ENCODE assay signal across 8 cellular contexts in the genomic region with DNA sequence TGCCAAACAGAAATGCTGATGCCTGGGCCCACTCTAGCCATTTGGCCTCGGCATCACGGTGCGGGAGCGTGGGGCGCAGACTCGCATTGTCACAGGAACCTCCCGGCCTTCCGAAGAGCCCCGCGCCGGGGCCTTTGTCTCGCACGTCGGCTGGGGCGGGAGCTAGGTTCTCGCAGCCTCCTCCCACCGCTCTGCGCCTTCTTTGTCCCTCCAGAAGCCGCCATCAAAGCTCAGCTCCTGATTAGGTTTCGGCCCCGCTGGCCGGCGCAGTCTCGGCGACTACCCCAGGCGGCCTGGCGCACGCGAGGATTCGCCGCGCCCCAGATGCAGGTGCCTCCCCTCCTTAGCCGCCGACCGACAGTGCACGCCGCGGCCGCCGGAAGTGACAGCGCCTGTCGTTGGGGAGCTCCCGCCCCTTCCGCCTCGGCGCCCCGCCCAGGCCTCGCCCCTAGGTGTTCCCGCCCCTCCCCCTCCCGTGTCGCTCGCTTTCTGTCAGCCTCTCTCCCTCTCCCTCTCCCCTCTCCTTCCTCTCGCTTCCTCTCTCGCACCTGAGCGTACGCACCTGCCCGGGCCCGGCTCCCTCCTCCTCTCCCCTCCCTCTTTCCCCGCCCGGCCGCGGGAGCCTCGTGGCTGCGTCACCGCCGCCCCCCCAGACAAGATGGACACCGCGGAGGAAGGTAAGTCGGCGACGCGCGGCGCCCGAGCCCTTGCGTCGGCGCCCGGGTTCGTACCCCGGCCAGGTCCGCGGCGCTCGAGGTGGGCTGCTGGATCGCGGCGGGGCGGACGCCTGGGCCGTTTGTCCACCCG. TPM values are rescaled to one million over a fixed set of nuclear protein-coding genes. Genes with fewer than 3 reads are reported as not detected.
A peak's percentile ranks its signal among the peaks of the same experiment; 100 is the strongest.
DNase-seq lines count a peak whose midpoint lies in the region; ATAC-seq, FAIRE-seq and TF ChIP-seq lines count a peak whose summit lies in the region.

TSS of gene MARCHF6 (plus strand) at position 455 of the 807 bp plus-strand sequence. CDS start at position 659, 204 bp downstream.

- peaks cover 35 to 44% (median 42%) of the 10 kb centered on the region in 11 experiments; a peak in 21 of 22 replicates for H4K20me1 ChIP-seq in BLaER1 treated with 17β-estradiol and CSF1 and Interleukin-3, amounts not matched to agents 10 nM and 100 nM
- peaks cover 32% of the 10 kb centered on the region for H4K20me1 ChIP-seq in HepG2 (ENCODE audit: insufficient read depth, low read length)

- H3K27me3 ChIP-seq in BLaER1 treated with 17β-estradiol and CSF1 and Interleukin-3, amounts not matched to agents 10 nM and 100 nM, result no peaks in the 10 kb centered on the region
- no peaks in the 10 kb centered on the region; a peak in 1 of 5 replicates for H3K27me3 ChIP-seq in HepG2 (ENCODE audit: control insufficient read depth in 1 of 2, insufficient read depth in 2 of 2, low read length in 2 of 2)

- TF ChIP-seq CTCF in HepG2 (CRISPR knock-in tag; IDR thresholded peaks at IDR 0.05), result no peak

- peak within 1 kb of the TSS; percentile 84 for H2AFZ ChIP-seq in HepG2 (ENCODE audit: low read length)

- intact Hi-C loops in HepG2 (cut with micrococcal nuclease; ENCODE audit: unreplicated experiment), result loop anchor here (2.0 kb wide), 1 partner anchor 69 kb away; no protein-coding TSS in a partner anchor

- peaks cover 0 to 8% (median 0%) of the 10 kb centered on the region in 11 experiments; a peak in 3 of 22 replicates for H3K36me3 ChIP-seq in BLaER1 treated with 17β-estradiol and CSF1 and Interleukin-3, amounts not matched to agents 10 nM and 100 nM
- no peaks in the 10 kb centered on the region for H3K36me3 ChIP-seq in HepG2 (replicated peaks in 1 of 2; ENCODE audit: control insufficient read depth in 1 of 2, insufficient read depth in 2 of 2, low read length in 2 of 2)

- H3K4me3 ChIP-seq in BLaER1 treated with 17β-estradiol and CSF1 and Interleukin-3, amounts not matched to agents 10 nM and 100 nM, result peak within 1 kb of the TSS; percentile 71 to 95 (median 91)
- peak within 1 kb of the TSS; percentile 88 to 92 (median 92) for H3K4me3 ChIP-seq in HepG2 (replicated peaks in 1 of 3; ENCODE audit: insufficient read depth in 1 of 3, low read depth in 2 of 3, low read length in 3 of 3)

- no peak for FAIRE-seq in HepG2 (lab: Jason Lieb, UNC)

- POLR2A ChIA-PET in HepG2 (lab: Yijun Ruan, JAX), result interaction anchor here (0.6 to 1.9 kb wide), 23 partner anchors 9 to 274 kb away, joined by 3 to 14 read pairs (median 5); partner anchors contain the start of genes ATPSCKMT and CCT5

- TF ChIP-seq EP300 in HepG2 (IDR thresholded peaks at IDR 0.05; ENCODE audit: low read depth in 2 of 2, low read length in 2 of 2) (no peak), HepG2 (CRISPR knock-in tag; IDR thresholded peaks at IDR 0.05; ENCODE audit: borderline replicate concordance) (no peak)

- peak; percentile 15; the same call in 1 of the 2 replicates for TF ChIP-seq RAD21 in HepG2 (CRISPR knock-in tag; IDR thresholded peaks at IDR 0.05)

- CTCF ChIA-PET in HepG2 (lab: Yijun Ruan, JAX; ENCODE audit: low intra/inter-chr PET ratio, low total read pairs), result interaction anchor here (1.6 kb wide), 1 partner anchor 70 kb away, joined by 3 read pairs; no protein-coding TSS in a partner anchor

- WGBS in HepG2 (ENCODE audit: low lambda C conversion rate), result under 1% methylated on average over 34 of the region's 92 CpGs

- peak; percentile 93 to 96 for TF ChIP-seq POLR2A in HepG2 (IDR thresholded peaks at IDR 0.05; ENCODE audit: insufficient read depth in 1 of 2, low read depth in 2 of 2, low read length in 2 of 2)

- H3K79me2 ChIP-seq in HepG2 (ENCODE audit: insufficient read depth, low read length), result peaks cover 48% of the 10 kb centered on the region

- no TSS peak for BruUV-seq in HepG2 (replicated peaks; lab: Mats Ljungman, UMichigan)

- H3K4me2 ChIP-seq in BLaER1 treated with 17β-estradiol and CSF1 and Interleukin-3, amounts not matched to agents 10 nM and 100 nM, result peak within 1 kb of the TSS; percentile 78 to 96 (median 89)
- peak within 1 kb of the TSS; percentile 95 for H3K4me2 ChIP-seq in HepG2 (ENCODE audit: low read depth, low read length)

- H3K9ac ChIP-seq in BLaER1 treated with 17β-estradiol and CSF1 and Interleukin-3, amounts not matched to agents 10 nM and 100 nM, result peak within 1 kb of the TSS; percentile 92 to 100 (median 98)
- peak within 1 kb of the TSS; percentile 93 for H3K9ac ChIP-seq in HepG2 (ENCODE audit: insufficient read depth, low read depth, low read length)

- peaks cover 19 to 49% (median 45%) of the 10 kb centered on the region in 10 experiments for H3K4me1 ChIP-seq in BLaER1 treated with 17β-estradiol and CSF1 and Interleukin-3, amounts not matched to agents 10 nM and 100 nM
- H3K4me1 ChIP-seq in HepG2 (ENCODE audit: insufficient read depth, low read length), result peaks cover 43% of the 10 kb centered on the region

- H3K27ac ChIP-seq in BLaER1 treated with 17β-estradiol and CSF1 and Interleukin-3, amounts not matched to agents 10 nM and 100 nM, result peak within 1 kb of the TSS; percentile 94 to 99 (median 99)
- peak within 1 kb of the TSS; percentile 98 for H3K27ac ChIP-seq in HepG2 (ENCODE audit: extremely low read length, insufficient read depth, low read length)

- DNase-seq in NCI-H748 treated with DMSO at 0.1 percent for 48 hours (lab: John Stamatoyannopoulos, UW) (peak; percentile 100), dermis blood vessel endothelial cell (peak; percentile 95), HepG2 (ENCODE audit: low spot score) (peak; percentile 83)
- DNase-seq in activated CD4-positive, alpha-beta T cell treated with anti-CD3 and anti-CD28 coated beads, Interleukin-2, amount 50 U/mL, for 4 hours, result peak; percentile 93 to 95
- DNase-seq in stimulated activated CD4-positive, alpha-beta T cell treated with anti-CD3 and anti-CD28 coated beads, Interleukin-2, amount 100 ng/mL, for 48 hours, result peak; percentile 93 to 95

- ATAC-seq in GM19395 (IDR thresholded peaks at IDR 0.05; ENCODE audit: unreplicated experiment) (peak; percentile 82), HG03558 (IDR thresholded peaks at IDR 0.05; ENCODE audit: extremely low read depth, unreplicated experiment) (peak; percentile 69), HepG2 (peak; percentile 96)

- in situ Hi-C loops in HepG2 (cut with HindIII; ENCODE audit: extremely low pct_ligation_motif_present, low pct_unique_long_range_greater_than_20kb), result no loop called here

- H3K9me3 ChIP-seq in BLaER1 treated with 17β-estradiol and CSF1 and Interleukin-3, amounts not matched to agents 10 nM and 100 nM (replicated peaks in 1 of 11), result no peaks in the 10 kb centered on the region; a peak in 1 of 22 replicates
- H3K9me3 ChIP-seq in HepG2 (ENCODE audit: low read length), result no peaks in the 10 kb centered on the region

TF ChIP-seq in HepG2, 621 proteins besides CTCF, POLR2A, EP300 and RAD21 (continues in another document):
- TF ChIP-seq ZNF605 (CRISPR knock-in tag; IDR thresholded peaks at IDR 0.05), result peak; percentile 89
- TF ChIP-seq ZC3H13 (CRISPR knock-in tag; IDR thresholded peaks at IDR 0.05), result peak; percentile 73; the same call in 1 of the 2 replicates
- TF ChIP-seq, protein P1, sequence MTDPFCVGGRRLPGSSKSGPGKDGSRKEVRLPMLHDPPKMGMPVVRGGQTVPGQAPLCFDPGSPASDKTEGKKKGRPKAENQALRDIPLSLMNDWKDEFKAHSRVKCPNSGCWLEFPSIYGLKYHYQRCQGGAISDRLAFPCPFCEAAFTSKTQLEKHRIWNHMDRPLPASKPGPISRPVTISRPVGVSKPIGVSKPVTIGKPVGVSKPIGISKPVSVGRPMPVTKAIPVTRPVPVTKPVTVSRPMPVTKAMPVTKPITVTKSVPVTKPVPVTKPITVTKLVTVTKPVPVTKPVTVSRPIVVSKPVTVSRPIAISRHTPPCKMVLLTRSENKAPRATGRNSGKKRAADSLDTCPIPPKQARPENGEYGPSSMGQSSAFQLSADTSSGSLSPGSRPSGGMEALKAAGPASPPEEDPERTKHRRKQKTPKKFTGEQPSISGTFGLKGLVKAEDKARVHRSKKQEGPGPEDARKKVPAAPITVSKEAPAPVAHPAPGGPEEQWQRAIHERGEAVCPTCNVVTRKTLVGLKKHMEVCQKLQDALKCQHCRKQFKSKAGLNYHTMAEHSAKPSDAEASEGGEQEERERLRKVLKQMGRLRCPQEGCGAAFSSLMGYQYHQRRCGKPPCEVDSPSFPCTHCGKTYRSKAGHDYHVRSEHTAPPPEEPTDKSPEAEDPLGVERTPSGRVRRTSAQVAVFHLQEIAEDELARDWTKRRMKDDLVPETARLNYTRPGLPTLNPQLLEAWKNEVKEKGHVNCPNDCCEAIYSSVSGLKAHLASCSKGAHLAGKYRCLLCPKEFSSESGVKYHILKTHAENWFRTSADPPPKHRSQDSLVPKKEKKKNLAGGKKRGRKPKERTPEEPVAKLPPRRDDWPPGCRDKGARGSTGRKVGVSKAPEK (CRISPR knock-in tag; IDR thresholded peaks at IDR 0.05; ENCODE audit: borderline replicate concordance), result no peak
- TF ChIP-seq HOXA5 (CRISPR knock-in tag; IDR thresholded peaks at IDR 0.05), result peak; percentile 75
- no peak for TF ChIP-seq NONO (IDR thresholded peaks at IDR 0.05)
- peak; percentile 86 for TF ChIP-seq NONO (CRISPR knock-in tag; conservative IDR thresholded peaks at IDR 0.05)
- TF ChIP-seq TOE1 (CRISPR knock-in tag; IDR thresholded peaks at IDR 0.05), result no peak; the same call in 1 of the 2 replicates

RNA-seq across cellular contexts. Expression of gene MARCHF6, which starts in this region (rescaled TPM):
- total RNA-seq in dermis blood vessel endothelial cell (63.8 and 116 TPM in 2 replicates), HepG2 (2016; rRNA removed; fragmentation: Illumina TruSeq; extraction: Trizol) (39.5 and 48.6 TPM in 2 replicates)
- 21.2 and 25.8 TPM in 2 replicates for total RNA-seq in HepG2 (2016; cell fraction: cytosol; rRNA removed; fragmentation: Illumina TruSeq; extraction: Trizol; ENCODE audit: low read depth)
- total RNA-seq in HepG2 (2016; cell fraction: insoluble cytoplasmic fraction; rRNA removed; fragmentation: Illumina TruSeq; extraction: Trizol), result 34.4 and 49.1 TPM in 2 replicates
- 11.9 and 12.7 TPM in 2 replicates for total RNA-seq in HepG2 (2016; cell fraction: membrane; rRNA removed; fragmentation: Illumina TruSeq; extraction: Trizol)
- total RNA-seq in HepG2 (2016; cell fraction: nucleus; rRNA removed; fragmentation: Illumina TruSeq; extraction: Trizol), result 71.7 and 86.1 TPM in 2 replicates
- 107 and 115 TPM in 2 replicates for polyA plus RNA-seq in HepG2 (2011; rRNA removed)
- polyA plus RNA-seq in HepG2 (2011; cell fraction: cytosol; rRNA removed), result 45.5 and 75.4 TPM in 2 replicates
- 244 and 247 TPM in 2 replicates for polyA plus RNA-seq in HepG2 (2011; cell fraction: nucleus; rRNA removed)
- polyA plus RNA-seq in HepG2 (2012), result 67.4 and 121 TPM in 2 replicates
- polyA plus RNA-seq in HepG2 (2016; cell fraction: cytosol; fragmentation: Illumina TruSeq; extraction: Trizol; ENCODE audit: low read depth), result 1.8 and 2.0 TPM in 2 replicates
- polyA plus RNA-seq in HepG2 (2016; cell fraction: insoluble cytoplasmic fraction; fragmentation: Illumina TruSeq; extraction: Trizol; ENCODE audit: low read depth), result 21.2 and 23.1 TPM in 2 replicates
- polyA plus RNA-seq in HepG2 (2016; cell fraction: membrane; fragmentation: Illumina TruSeq; extraction: Trizol; ENCODE audit: low read depth), result 3.2 and 3.8 TPM in 2 replicates
- 120 and 121 TPM in 2 replicates for polyA plus RNA-seq in HepG2 (2016; cell fraction: nucleus; fragmentation: Illumina TruSeq; extraction: Trizol; ENCODE audit: insufficient read depth, low read depth)
- polyA minus RNA-seq in HepG2 (2011; rRNA and poly(A)+ RNA removed; ENCODE audit: low replicate concordance), result 309 and 698 TPM in 2 replicates
- polyA minus RNA-seq in HepG2 (2011; cell fraction: cytosol; rRNA and poly(A)+ RNA removed), result 78.7 and 104 TPM in 2 replicates
- 179 and 204 TPM in 2 replicates for polyA minus RNA-seq in HepG2 (2011; cell fraction: nucleus; rRNA and poly(A)+ RNA removed)

Comparison
In these comparisons a context has a peak if more than half of its experiments do, and no peak if none do; other contexts are left out.
1. Peak in every context shown above with its lines: DNase-seq, ATAC-seq, H3K4me3 ChIP-seq and H3K27ac ChIP-seq.